In genomic region chr6:111777357-111777756, GRCh38 we compare ENCODE assay signal across 11 cellular contexts.
DNase-seq lines count a peak whose midpoint lies in the region; ATAC-seq, FAIRE-seq and TF ChIP-seq lines count a peak whose summit lies in the region.
"Had no signal": no experiment of that assay in that cellular context is flagged by ENCODE, and none has a peak within 500 bp of the region (broad histone marks: within the 10 kb centered on the region; RNA-seq: fewer than 3 reads in every experiment).

No MANE protein-coding gene starts in this region.

- no peaks in the 10 kb centered on the region for H3K27me3 Mint-ChIP-seq in T-cell

- H3K4me3 ChIP-seq in A673 (ENCODE audit: low read depth, low read length, poor library complexity, severe bottlenecking) (no peak overlapping the region), GM12875 (ENCODE audit: low read depth, low read length) (no peak overlapping the region), left ventricle myocardium inferior (no peak overlapping the region)
- H3K4me3 ChIP-seq: tibial artery had no signal

- H3K27ac ChIP-seq in A673 (ENCODE audit: low read depth, low read length, poor library complexity, severe bottlenecking): no peak overlapping the region
- H3K27ac ChIP-seq in left ventricle myocardium inferior (replicated peaks): no peak overlapping the region
- H3K27ac ChIP-seq: HL-60, tibial artery had no signal

- peak overlapping the region; percentile 87 to 88 for H3K27ac Mint-ChIP-seq in T-cell

- H3K4me1 Mint-ChIP-seq in T-cell: peaks cover 88 to 93% (median 90%) of the 10 kb centered on the region in 3 donors

- H3K36me3 Mint-ChIP-seq in T-cell: peaks cover 33% of the 10 kb centered on the region

- no peak for FAIRE-seq in GM19239 (lab: Jason Lieb, UNC)

- ATAC-seq in T-cell (replicated peaks in 1 of 4) (peak; percentile 35 to 60 (median 57)), HG02642 (IDR thresholded peaks at IDR 0.05; ENCODE audit: poor library complexity, unreplicated experiment) (no peak)

- H3K27me3 ChIP-seq in A673 (replicated peaks; ENCODE audit: insufficient read depth, low read depth, low read length, poor library complexity): no peaks in the 10 kb centered on the region
- H3K27me3 ChIP-seq in left ventricle myocardium inferior (ENCODE audit: low read depth): no peaks in the 10 kb centered on the region
- H3K27me3 ChIP-seq: tibial artery had no signal

- H3K9me3 ChIP-seq in A673 (ENCODE audit: low read depth, low read length, poor library complexity, severe bottlenecking) (no peaks in the 10 kb centered on the region), left ventricle myocardium inferior (replicated peaks) (no peaks in the 10 kb centered on the region)
- H3K9me3 ChIP-seq: tibial artery had no signal

- H3K4me3 Mint-ChIP-seq in T-cell: peak overlapping the region; percentile 6 to 39 (median 34)

- DNase-seq in A673 (ENCODE audit: low spot score): peak; percentile 26
- peak in 14 of 34 experiments; percentile 12 to 46 (median 34) for DNase-seq in T-cell
- DNase-seq in left ventricle myocardium inferior: no peak
- DNase-seq in GM19239 (ENCODE audit: insufficient read length, low spot score): no peak
- no peak for DNase-seq in activated gamma-delta T cell treated with Interleukin-2 at 50 U/mL for 16 hours
- no peak for DNase-seq in RPMI8226
- DNase-seq: islet precursor cell, tibial artery had no signal

- no peaks in the 10 kb centered on the region for H3K36me3 ChIP-seq in A673 (ENCODE audit: insufficient read depth, low read length, poor library complexity, severe bottlenecking)
- H3K36me3 ChIP-seq in left ventricle myocardium inferior: no peaks in the 10 kb centered on the region
- H3K36me3 ChIP-seq: tibial artery had no signal

- BruUV-seq in A673 (replicated peaks; lab: Mats Ljungman, UMichigan): no TSS peak

- no peaks in the 10 kb centered on the region for H3K4me1 ChIP-seq in A673 (ENCODE audit: insufficient read depth, low read length, poor library complexity, severe bottlenecking)
- peaks cover 73% of the 10 kb centered on the region for H3K4me1 ChIP-seq in left ventricle myocardium inferior
- H3K4me1 ChIP-seq: tibial artery had no signal

- H3K9me3 Mint-ChIP-seq in T-cell: no peaks in the 10 kb centered on the region

- TF ChIP-seq CTCF in A673 (conservative IDR thresholded peaks at IDR 0.05; ENCODE audit: low read depth, low read length) (no peak; the same call in 1 of the 2 replicates), GM12875 (IDR thresholded peaks at IDR 0.05; ENCODE audit: borderline replicate concordance, insufficient read depth, low read depth, low read length) (0 out of 2 replicates have a peak, but pooled peaks have one; percentile 22), left ventricle myocardium inferior (IDR thresholded peaks at IDR 0.05; ENCODE audit: borderline replicate concordance) (peak; percentile 30)

- CTCF ChIA-PET in A673 (lab: Charles Lee) (no interaction called here), T-cell (lab: Charles Lee) (interaction anchor here (0.6 to 5.0 kb wide), 15 partner anchors 12 to 215 kb away, joined by 3 to 20 read pairs (median 3); partner anchors contain the start of gene FYN (in 1 of the 2))

- POLR2A ChIA-PET in A673 (lab: Charles Lee; ENCODE audit: low non-redundant PET) (no interaction called here), T-cell (lab: Charles Lee) (interaction anchor here (0.6 to 1.4 kb wide), 8 partner anchors 10 to 78 kb away, joined by 3 to 7 read pairs (median 3); no protein-coding TSS in a partner anchor)

- intact Hi-C loops in A673 (cut with micrococcal nuclease; ENCODE audit: unreplicated experiment) (no loop called here), left ventricle myocardium inferior (cut with micrococcal nuclease) (no loop called here)
